ENCODE assay signal across 16 cellular contexts in the genomic region with DNA sequence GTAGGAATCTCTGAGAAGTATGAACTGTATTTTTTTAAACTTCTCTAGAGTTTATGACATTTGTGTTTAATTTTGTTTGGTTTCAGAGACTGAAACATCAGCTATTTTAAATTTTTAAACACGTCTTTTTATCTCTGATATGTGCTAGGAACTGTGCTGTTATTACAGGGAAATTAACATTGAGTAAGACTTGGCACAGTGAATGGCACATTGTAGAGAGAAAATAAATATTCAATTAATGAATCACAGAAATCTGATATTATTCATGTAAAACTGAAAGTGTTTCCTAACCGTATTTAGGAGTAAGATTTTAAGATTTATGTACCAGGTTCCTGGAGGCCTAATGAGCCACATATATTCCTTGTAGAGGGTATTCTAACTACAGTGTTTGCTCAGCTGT.
A peak's percentile ranks its signal among the peaks of the same experiment; 100 is the strongest.
DNase-seq lines count a peak whose midpoint lies in the region; ATAC-seq and TF ChIP-seq lines count a peak whose summit lies in the region.
"Had no signal": no experiment of that assay in that cellular context is flagged by ENCODE, and none has a peak within 500 bp of the region (broad histone marks: within the 10 kb centered on the region; RNA-seq: fewer than 3 reads in every experiment).

No MANE protein-coding gene starts in this region.

- H3K4me3 ChIP-seq in heart left ventricle (no peak overlapping the region), endocrine pancreas (ENCODE audit: control insufficient read depth, insufficient read depth, low read length) (peak overlapping the region; percentile 4), tibial nerve (no peak overlapping the region)
- H3K4me3 ChIP-seq: SJSA1 had no signal

- H3K9ac ChIP-seq in endocrine pancreas (ENCODE audit: control insufficient read depth, insufficient read depth, low read length), result no peak overlapping the region

- H3K27me3 ChIP-seq in heart left ventricle (no peaks in the 10 kb centered on the region), endocrine pancreas (ENCODE audit: control insufficient read depth, insufficient read depth, low read length) (no peaks in the 10 kb centered on the region), tibial nerve (no peaks in the 10 kb centered on the region)
- H3K27me3 ChIP-seq: SJSA1 had no signal

- TF ChIP-seq CTCF in heart left ventricle (IDR thresholded peaks at IDR 0.05) (no peak), tibial nerve (IDR thresholded peaks at IDR 0.05) (no peak)

- 43 to 54% (median 49%) methylated on average over 2 of the region's 2 CpGs for WGBS in heart left ventricle, 4 donors
- 29 to 30% methylated on average over 2 of the region's 2 CpGs for WGBS in tibial nerve, 2 donors

- H3K36me3 ChIP-seq in heart left ventricle, result no peaks in the 10 kb centered on the region
- H3K36me3 ChIP-seq in endocrine pancreas (ENCODE audit: control insufficient read depth, insufficient read depth, low read length), result no peaks in the 10 kb centered on the region
- no peaks in the 10 kb centered on the region for H3K36me3 ChIP-seq in tibial nerve
- H3K36me3 ChIP-seq: SJSA1 had no signal

- ATAC-seq in heart left ventricle (no peak), Right ventricle myocardium inferior (no peak)
- ATAC-seq: activated CD4-positive, CD25-positive, alpha-beta regulatory T cell treated with anti-CD3 and anti-CD28 coated beads, Interleukin-2, amount 50 U/mL, for 24 hours; CD8-positive, alpha-beta T cell; natural killer cell treated with Interleukin-12 subunit alpha and Interleukin-12 subunit beta and Interleukin-15 and Interleukin-18, amount 100 ng/mL, for 72 hours had no signal

- TF ChIP-seq EP300 in tibial nerve (IDR thresholded peaks at IDR 0.05), result no peak

- no peak for TF ChIP-seq POLR2A in heart left ventricle (IDR thresholded peaks at IDR 0.05)
- TF ChIP-seq POLR2A in tibial nerve (IDR thresholded peaks at IDR 0.05), result no peak

- H3K9me3 ChIP-seq in heart left ventricle (no peaks in the 10 kb centered on the region), endocrine pancreas (ENCODE audit: control insufficient read depth, low read length) (no peaks in the 10 kb centered on the region), tibial nerve (no peaks in the 10 kb centered on the region)
- H3K9me3 ChIP-seq: SJSA1 had no signal

- peak overlapping the region in 8 of 12 donors; percentile 45 to 82 (median 71) for H3K27ac ChIP-seq in heart left ventricle
- peak overlapping the region in 3 of 4 donors; percentile 19 to 76 (median 59) for H3K27ac ChIP-seq in tibial nerve
- H3K27ac ChIP-seq: SJSA1 had no signal

- H3K4me1 ChIP-seq in heart left ventricle, result peaks cover 0 to 46% (median 17%) of the 10 kb centered on the region in 12 donors
- H3K4me1 ChIP-seq in endocrine pancreas (ENCODE audit: control insufficient read depth, insufficient read depth, low read length), result no peaks in the 10 kb centered on the region
- H3K4me1 ChIP-seq in tibial nerve, result peaks cover 0 to 25% (median 0%) of the 10 kb centered on the region in 4 donors

- DNase-seq in heart left ventricle (no peak), Right ventricle myocardium inferior (ENCODE audit: missing footprints) (no peak), lung microvascular endothelial cell (ENCODE audit: low read depth in 2 of 2) (peak; percentile 14 to 48), tibial nerve (ENCODE audit: low spot score in 2 of 2) (no peak), MV-4-11 (lab: John Stamatoyannopoulos, UW) (no peak), hepatic stellate cell (ENCODE audit: low spot score) (no peak)
- no peak for DNase-seq in activated CD8-positive, alpha-beta memory T cell treated with anti-CD3 and anti-CD28 coated beads, Interleukin-2, amount 50 U/mL, for 4 hours
- DNase-seq: activated effector memory CD4-positive, alpha-beta T cell treated with Interleukin-2 at 50 U/mL for 16 hours; CD8-positive, alpha-beta T cell; HCEC 1CT; NCI-H1694; NCI-H446 treated with DMSO at 0.1 percent for 48 hours had no signal

- intact Hi-C loops in heart left ventricle (cut with DNase I) (loop anchor here in 5 of 10 donors (5.0 to 10.0 kb wide), 4 partner anchors 43 to 190 kb away; a partner anchor contains a TSS), Right ventricle myocardium inferior (cut with DNase I) (loop anchor here (10.0 kb wide), 1 partner anchor 50 kb away; no protein-coding TSS in a partner anchor)

Comparison
In these comparisons a context has a peak if more than half of its experiments do, and no peak if none do; other contexts are left out.
1. DNase-seq: peak in lung microvascular endothelial cell (2 of 2); none in heart left ventricle (0 of 5), Right ventricle myocardium inferior (single experiment), tibial nerve (0 of 2), MV-4-11 (single experiment), activated CD8-positive, alpha-beta memory T cell treated with anti-CD3 and anti-CD28 coated beads, Interleukin-2, amount 50 U/mL, for 4 hours (single experiment) and hepatic stellate cell (single experiment).